Comparison of ENCODE assay signal across 25 cellular contexts in genomic region chr17:22443061-22443460, GRCh38.
"Had no signal": no experiment of that assay in that cellular context is flagged by ENCODE, and none has a peak within 500 bp of the region (broad histone marks: within the 10 kb centered on the region; RNA-seq: fewer than 3 reads in every experiment).

No MANE protein-coding gene starts in this region.

- H3K4me1 ChIP-seq: left ventricle myocardium inferior, neural progenitor cell, right atrium auricular region, right lobe of liver, thyroid gland, transverse colon, upper lobe of left lung had no signal

- H2AFZ ChIP-seq: neural progenitor cell had no signal

- DNase-seq: islet precursor cell; left ventricle myocardium inferior; mesendoderm; naive B cell; natural killer cell; nephron progenitor cell; occipital lobe; ovary; right lobe of liver; stimulated activated CD4-positive, alpha-beta T cell treated with anti-CD3 and anti-CD28 coated beads, Interleukin-1b, Interleukin-23, amount 100 ng/mL, for 48 hours; stimulated activated CD4-positive, alpha-beta T cell treated with anti-CD3 and anti-CD28 coated beads, Interleukin-2, amount 100 ng/mL, for 48 hours; stimulated activated CD4-positive, alpha-beta T cell treated with anti-CD3 and anti-CD28 coated beads, Interleukin-4, amount 100 ng/mL, for 4 hours; stimulated activated CD8-positive, alpha-beta memory T cell treated with anti-CD3 and anti-CD28 coated beads, Interleukin-4, amount 100 ng/mL, for 48 hours; stimulated activated naive CD4-positive, alpha-beta T cell treated with Interleukin-2 at 50 U/mL for 16 hours; stimulated activated naive CD8-positive, alpha-beta T cell treated with anti-CD3 and anti-CD28 coated beads, Interleukin-15, amount 100 ng/mL, for 72 hours; substantia nigra; thyroid gland; transverse colon; upper lobe of left lung had no signal

- ATAC-seq: natural killer cell; right lobe of liver; stimulated activated memory B cell treated with anti-CD40 and anti-IgM and Interleukin-4, amounts not matched to agents 10 μg/mL and 1 μg/mL and 100 μg/mL, for 72 hours; stimulated activated naive CD8-positive, alpha-beta T cell treated with anti-CD3 and anti-CD28 coated beads, Interleukin-15, amount 100 ng/mL, for 72 hours had no signal

- H3K27ac ChIP-seq: left ventricle myocardium inferior, neural progenitor cell, neutrophil, ovary, right atrium auricular region, right lobe of liver, thyroid gland, transverse colon, upper lobe of left lung had no signal

- H3K4me2 ChIP-seq: neural progenitor cell, smooth muscle cell had no signal

- H3K9ac ChIP-seq: neural progenitor cell had no signal

- H3K27me3 ChIP-seq: neural progenitor cell, neutrophil, ovary, right atrium auricular region, right lobe of liver, thyroid gland, transverse colon, upper lobe of left lung had no signal

- H3K36me3 ChIP-seq: left ventricle myocardium inferior, neural progenitor cell, neutrophil, ovary, right atrium auricular region, right lobe of liver, thyroid gland, transverse colon, upper lobe of left lung had no signal

- H3K9me3 ChIP-seq: left ventricle myocardium inferior, neutrophil, ovary, right atrium auricular region, right lobe of liver, thyroid gland, transverse colon, upper lobe of left lung had no signal

- H3K4me3 ChIP-seq: left ventricle myocardium inferior, lung, neural progenitor cell, ovary, right atrium auricular region, right lobe of liver, smooth muscle cell, thyroid gland, transverse colon, upper lobe of left lung had no signal
